ENCODE assay signal across 8 cellular contexts in the genomic region with DNA sequence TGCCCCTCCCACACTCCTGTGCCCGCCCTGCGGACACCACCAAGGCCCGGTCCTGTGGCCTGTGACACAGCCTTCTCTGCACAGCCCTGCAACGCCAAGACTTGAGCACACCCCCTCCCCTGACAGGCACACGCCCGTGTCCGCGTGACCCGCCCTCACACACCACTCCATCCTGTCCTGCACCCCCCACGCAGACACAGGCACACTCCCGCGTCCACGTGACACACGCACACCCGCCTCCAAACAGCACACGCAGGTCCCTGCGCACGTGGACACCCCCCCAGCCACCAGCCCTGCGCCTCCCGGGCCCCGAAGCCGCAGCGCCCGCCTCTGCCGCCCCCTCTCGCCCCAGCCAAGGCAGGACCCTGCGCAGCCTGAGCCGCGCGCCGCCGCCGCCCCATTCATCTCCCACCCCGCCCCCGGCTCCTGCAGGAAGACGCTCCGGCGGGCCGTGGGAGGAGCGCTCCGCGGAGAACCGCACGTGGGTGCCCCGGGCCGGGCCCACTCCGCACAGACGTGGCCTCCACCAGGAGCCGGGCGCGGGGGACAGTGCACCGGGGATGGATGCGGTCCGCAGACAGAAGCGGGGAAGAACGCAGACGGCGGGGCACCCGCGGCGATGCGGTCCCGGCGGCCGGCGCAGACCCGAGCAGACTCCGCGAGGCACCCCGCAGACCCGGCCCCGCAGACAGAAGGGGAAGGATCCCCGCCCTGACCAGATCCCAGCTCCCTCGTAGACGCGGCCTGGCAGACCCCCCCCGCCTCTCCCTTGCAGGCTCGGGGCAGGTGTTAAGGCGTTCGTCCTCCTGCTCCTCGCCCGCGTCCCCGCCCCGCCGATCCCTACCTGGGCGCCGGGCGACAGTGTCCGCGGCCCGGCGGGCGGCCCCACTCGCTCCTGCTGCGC. TPM values are rescaled to one million over a fixed set of nuclear protein-coding genes. Genes with fewer than 3 reads are reported as not detected.
DNase-seq lines count a peak whose midpoint lies in the region; ATAC-seq and FAIRE-seq lines count a peak whose summit lies in the region.

No MANE protein-coding gene starts in this region.

- peaks cover 20% of the 10 kb centered on the region for H3K4me1 ChIP-seq in right cardiac atrium (ENCODE audit: control insufficient read depth, insufficient read depth, low read length)
- peaks cover 48% of the 10 kb centered on the region for H3K4me1 ChIP-seq in rectal smooth muscle tissue (ENCODE audit: control insufficient read depth, insufficient read depth, low read length)
- H3K4me1 ChIP-seq in aorta (ENCODE audit: control insufficient read depth in 1 of 2, insufficient read depth in 2 of 2, low read length in 2 of 2): no peaks in the 10 kb centered on the region

- H3K4me3 ChIP-seq in right cardiac atrium (ENCODE audit: low read length) (peak overlapping the region; percentile 62), rectal smooth muscle tissue (ENCODE audit: low read length) (peak overlapping the region; percentile 68), aorta (ENCODE audit: low read length in 2 of 2) (peak overlapping the region; percentile 19 to 30)

- H3K27ac ChIP-seq in right cardiac atrium (ENCODE audit: low read length) (no peak overlapping the region), rectal smooth muscle tissue (ENCODE audit: low read depth, low read length) (peak overlapping the region; percentile 93), aorta (ENCODE audit: low read depth in 1 of 2, low read length in 2 of 2) (no peak overlapping the region)

- H3K36me3 ChIP-seq in rectal smooth muscle tissue (ENCODE audit: control insufficient read depth, insufficient read depth, low read length) (no peaks in the 10 kb centered on the region), aorta (ENCODE audit: control insufficient read depth in 1 of 2, insufficient read depth in 2 of 2, low read length in 1 of 2) (no peaks in the 10 kb centered on the region)

- DNase-seq in AML-193 (lab: John Stamatoyannopoulos, UW) (peak; percentile 35 to 42), HTR-8/SVneo (ENCODE audit: insufficient read length, low spot score) (peak; percentile 67), T-helper 2 cell (peak; percentile 37 to 82 (median 81)), amygdala (lab: John Stamatoyannopoulos, UW) (peak in 41 of 56 donors; percentile 24 to 83 (median 53)), right cardiac atrium (peak; percentile 87 to 92 (median 92)), aorta (peak; percentile 91 to 92)

- H3K27me3 ChIP-seq in right cardiac atrium (ENCODE audit: control insufficient read depth, insufficient read depth) (no peaks in the 10 kb centered on the region), rectal smooth muscle tissue (ENCODE audit: control insufficient read depth, insufficient read depth, low read length) (no peaks in the 10 kb centered on the region), aorta (ENCODE audit: control insufficient read depth in 1 of 2, insufficient read depth in 2 of 2, low read length in 1 of 2) (no peaks in the 10 kb centered on the region)

- ATAC-seq in GM19372 (IDR thresholded peaks at IDR 0.05; ENCODE audit: low read depth, unreplicated experiment) (peak; percentile 10), right cardiac atrium (peak; percentile 53 to 63), aorta (ENCODE audit: low FRiP score) (peak; percentile 35)

- FAIRE-seq in HTR-8/SVneo (lab: Jason Lieb, UNC): peak; percentile 97

- intact Hi-C loops in right cardiac atrium (cut with DNase I): no loop called here
- intact Hi-C loops in aorta (cut with DNase I): no loop called here

- WGBS in right cardiac atrium: under 1% methylated on average over 96 of the region's 96 CpGs
- WGBS in aorta, 2 donors: 1% methylated on average over 87 to 96 of the region's 96 CpGs

- H3K9me3 ChIP-seq in right cardiac atrium (ENCODE audit: control insufficient read depth, low read length) (no peaks in the 10 kb centered on the region), aorta (ENCODE audit: control insufficient read depth, low read length) (no peaks in the 10 kb centered on the region)

- H3K9ac ChIP-seq in rectal smooth muscle tissue (ENCODE audit: low read length): no peak overlapping the region

RNA-seq across cellular contexts. Expression of gene CAMKK1, which starts 0.5 kb away (rescaled TPM):
- total RNA-seq in right cardiac atrium: 1 to 10 TPM; 4.2 to 6.7 (median 6.0) TPM
- polyA plus RNA-seq in right cardiac atrium: 4.5 TPM
- 10 to 100 TPM in 1 of 2 donors, 1 to 10 TPM in 1; 5.1 to 11.2 TPM for total RNA-seq in aorta
- 1 to 10 TPM; 1.6 to 4.2 TPM for polyA plus RNA-seq in aorta

RNA-seq across cellular contexts. Expression of gene P2RX1, which starts 23.9 kb away (rescaled TPM):
- total RNA-seq in right cardiac atrium (1 to 10 TPM in 3 of 4 donors, under 1 TPM in 1; 0.74 to 3.8 (median 1.4) TPM), aorta (1 to 10 TPM; 3.5 to 4.7 TPM)
- polyA plus RNA-seq in right cardiac atrium (1.1 TPM), aorta (1 to 10 TPM in 1 of 2 donors, under 1 TPM in 1; 0.50 to 1.6 TPM)

RNA-seq across cellular contexts. Expression of gene NCBP3, which starts 46.3 kb away (rescaled TPM):
- 10 to 100 TPM; 24.7 to 33.5 (median 27.1) TPM for total RNA-seq in right cardiac atrium
- 13.9 TPM for polyA plus RNA-seq in right cardiac atrium
- total RNA-seq in aorta: 10 to 100 TPM; 28.2 to 36.9 TPM
- 10 to 100 TPM in 1 of 2 donors, 1 to 10 TPM in 1; 6.5 to 19.0 TPM for polyA plus RNA-seq in aorta

Comparison
In these comparisons a context has a peak if more than half of its experiments do, and no peak if none do; other contexts are left out.
1. DNase-seq: peak in every context shown above with its lines; median percentile 92 in right cardiac atrium; 92 in aorta; 81 in T-helper 2 cell; 67 in HTR-8/SVneo; 53 in amygdala; 38 in AML-193.